In genomic region chr2:98473995-98474780, GRCh38 we compare ENCODE assay signal across 10 cellular contexts. TPM values are rescaled to one million over a fixed set of nuclear protein-coding genes. Genes with fewer than 3 reads are reported as not detected.
DNase-seq lines count a peak whose midpoint lies in the region; ATAC-seq, FAIRE-seq and TF ChIP-seq lines count a peak whose summit lies in the region.
"Had no signal": no experiment of that assay in that cellular context is flagged by ENCODE, and none has a peak within 500 bp of the region (broad histone marks: within the 10 kb centered on the region; RNA-seq: fewer than 3 reads in every experiment).

No MANE protein-coding gene starts in this region.

- H3K27ac Mint-ChIP-seq in immature natural killer cell = peak overlapping the region; percentile 84 to 96 (median 94)

- no peak for ATAC-seq in HG02840 (IDR thresholded peaks at IDR 0.05; ENCODE audit: low FRiP score, unreplicated experiment)

- H3K27me3 Mint-ChIP-seq in immature natural killer cell (ENCODE audit: low read depth in 3 of 3) = peaks cover 4 to 6% (median 5%) of the 10 kb centered on the region in 3 donors

- H3K9me3 Mint-ChIP-seq in immature natural killer cell = no peaks in the 10 kb centered on the region

- TF ChIP-seq CTCF in GM13976 (IDR thresholded peaks at IDR 0.05; ENCODE audit: borderline replicate concordance, control extremely low read depth, extremely low read depth, insufficient read depth, missing control alignments) = no peak

- peak overlapping the region; percentile 75 to 88 (median 81) for H3K4me3 Mint-ChIP-seq in immature natural killer cell

- peak; percentile 43 for DNase-seq in DMS79 (lab: John Stamatoyannopoulos, UW)
- no peak for DNase-seq in GM19239 (ENCODE audit: insufficient read length, low spot score)
- DNase-seq in NCI-H2107 treated with DMSO at 0.1 percent for 48 hours (lab: John Stamatoyannopoulos, UW; ENCODE audit: unreplicated experiment) = peak; percentile 78
- peak; percentile 59 to 69 (median 66) for DNase-seq in immature natural killer cell
- DNase-seq in HCEC 1CT = no peak
- no peak for DNase-seq in T1000 (lab: John Stamatoyannopoulos, UW)
- no peak for DNase-seq in GM13976 (ENCODE audit: low spot score)
- DNase-seq: kidney had no signal

- in situ Hi-C loops in GM13976 (cut with MboI; ENCODE audit: low sequenced_read_pairs, unreplicated experiment) = no loop called here

- peak; percentile 97 for FAIRE-seq in GM19239 (lab: Jason Lieb, UNC)
- FAIRE-seq: D721Med, kidney had no signal

- peaks cover 0 to 7% (median 3%) of the 10 kb centered on the region in 3 donors for H3K36me3 Mint-ChIP-seq in immature natural killer cell

- peaks cover 99 to 100% of the 10 kb centered on the region in 2 donors for H3K4me1 Mint-ChIP-seq in immature natural killer cell

RNA-seq across cellular contexts. Expression of gene INPP4A, which starts 29.5 kb away (rescaled TPM):
- 100 to 1,000 TPM in 1 of 3 donors, 10 to 100 TPM in 2; 34.1 to 101 (median 35.0) TPM for polyA plus RNA-seq in immature natural killer cell

Comparison
In these comparisons a context has a peak if more than half of its experiments do, and no peak if none do; other contexts are left out.
1. DNase-seq: peak in DMS79 (single experiment), NCI-H2107 treated with DMSO at 0.1 percent for 48 hours (single experiment) and immature natural killer cell (3 of 3); none in GM19239 (single experiment), HCEC 1CT (single experiment), T1000 (single experiment) and GM13976 (single experiment).